ENCODE assay signal across 20 cellular contexts in the genomic region with DNA sequence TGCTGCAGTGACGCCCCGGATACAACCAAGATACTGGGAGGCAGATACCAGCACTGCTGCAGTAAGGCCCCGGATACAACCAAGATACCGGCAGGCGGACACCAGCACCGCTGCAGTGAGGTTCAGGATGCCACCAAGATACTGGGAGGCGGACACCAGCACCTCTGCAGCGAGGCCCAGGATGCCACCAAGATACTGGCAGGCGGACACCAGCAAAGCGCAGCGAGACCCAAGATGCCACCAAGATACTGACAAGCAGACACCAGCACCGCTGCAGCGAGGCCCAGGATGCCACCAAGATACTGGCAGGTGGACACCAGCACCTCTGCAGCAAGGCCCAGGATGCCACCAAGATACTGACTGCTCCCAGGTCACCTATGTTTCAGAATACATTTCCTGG.
"Had no signal": no experiment of that assay in that cellular context is flagged by ENCODE, and none has a peak within 500 bp of the region (broad histone marks: within the 10 kb centered on the region; RNA-seq: fewer than 3 reads in every experiment).

No MANE protein-coding gene starts in this region.

- DNase-seq: Kasumi-1, MM.1S, NCI-H1092 treated with DMSO at 0.1 percent for 48 hours, NCI-H1436, NCI-H187, NCI-H2029, NCI-H2081 treated with DMSO at 0.1 percent for 48 hours, NCI-H2171, NCI-H226, NCI-H446, NCI-H510A, NCI-H524 treated with DMSO at 0.1 percent for 48 hours, NCI-H69, NCI-H774, SHP77, SK-N-SH had no signal

- H3K27ac ChIP-seq: HL-60, KMS-11, RWPE1 had no signal

- H3K9ac ChIP-seq: KMS-11, SK-N-SH had no signal

- H3K4me3 ChIP-seq: K562 had no signal

- H3K4me2 ChIP-seq: KMS-11, SK-N-SH had no signal

- ATAC-seq: K562 had no signal
